Comparison of ENCODE assay signal across 31 cellular contexts in genomic region chr5:28714887-28715286, GRCh38.
"Had no signal": no experiment of that assay in that cellular context is flagged by ENCODE, and none has a peak within 500 bp of the region (broad histone marks: within the 10 kb centered on the region; RNA-seq: fewer than 3 reads in every experiment).

No MANE protein-coding gene starts in this region.

- H3K36me3 Mint-ChIP-seq: activated naive CD8-positive, alpha-beta T cell had no signal

- H3K4me1 ChIP-seq: body of pancreas, colonic mucosa, esophagus squamous epithelium, gastroesophageal sphincter, heart right ventricle had no signal

- ATAC-seq: activated CD4-positive, CD25-positive, alpha-beta regulatory T cell treated with anti-CD3 and anti-CD28 coated beads, Interleukin-2, amount 50 U/mL, for 24 hours; activated CD8-positive, alpha-beta T cell treated with anti-CD3 and anti-CD28 coated beads for 36 hours; activated T-cell treated with anti-CD3 and anti-CD28 coated beads, Interleukin-2, amount 50 U/mL, for 4 hours; activated T-helper 17 cell treated with anti-CD3 and anti-CD28 coated beads, Interleukin-2, amount 50 U/mL, for 72 hours; body of pancreas; gastroesophageal sphincter; heart right ventricle; T-helper 17 cell had no signal

- H3K27me3 ChIP-seq: body of pancreas, colonic mucosa, esophagus squamous epithelium, gastroesophageal sphincter, heart right ventricle had no signal

- H3K4me3 ChIP-seq: body of pancreas, colonic mucosa, esophagus squamous epithelium, gastroesophageal sphincter, heart right ventricle had no signal

- H3K27ac Mint-ChIP-seq: activated B cell treated with CpG ODN at 0.5 μM for 24 hours; activated CD8-positive, alpha-beta T cell treated with anti-CD3 and anti-CD28 coated beads for 36 hours; activated naive CD8-positive, alpha-beta T cell; activated T-helper 17 cell treated with anti-CD3 and anti-CD28 coated beads, Interleukin-2, amount 50 U/mL, for 72 hours; T-helper 17 cell; T-helper 2 cell treated with Interferon-gamma antibody and Interleukin-4, amounts not matched to agents 5 μg/mL and 100 μg/mL, for 36 hours had no signal

- H3K4me1 Mint-ChIP-seq: activated B cell treated with CpG ODN at 0.5 μM for 24 hours; activated T-helper 17 cell treated with anti-CD3 and anti-CD28 coated beads, Interleukin-2, amount 50 U/mL, for 72 hours; T-helper 17 cell had no signal

- H3K9me3 ChIP-seq: body of pancreas, colonic mucosa, esophagus squamous epithelium, gastroesophageal sphincter had no signal

- H3K36me3 ChIP-seq: colonic mucosa, esophagus squamous epithelium, gastroesophageal sphincter, heart right ventricle, WERI-Rb-1 had no signal

- DNase-seq: activated B cell treated with CpG ODN at 0.5 μM for 24 hours; activated CD4-positive, alpha-beta T cell treated with anti-CD3 and anti-CD28 coated beads for 48 hours; activated CD4-positive, alpha-beta T cell treated with anti-CD3 and anti-CD28 coated beads, Interleukin-2, amount 50 U/mL, for 1 hour; activated CD4-positive, alpha-beta T cell treated with anti-CD3 and anti-CD28 coated beads, Interleukin-2, amount 50 U/mL, for 48 hours; activated CD8-positive, alpha-beta memory T cell treated with anti-CD3 and anti-CD28 coated beads for 24 hours; activated CD8-positive, alpha-beta T cell treated with anti-CD3 and anti-CD28 coated beads for 36 hours; activated effector memory CD4-positive, alpha-beta T cell treated with Interleukin-2 at 50 U/mL for 16 hours; activated gamma-delta T cell treated with Interleukin-2 at 50 U/mL for 16 hours; activated naive CD4-positive, alpha-beta T cell treated with anti-CD3 and anti-CD28 coated beads, Interleukin-2, amount 50 U/mL, for 16 hours; activated naive CD4-positive, alpha-beta T cell treated with Interleukin-2 at 50 U/mL for 16 hours; activated T-cell treated with anti-CD3 and anti-CD28 coated beads, Interleukin-2, amount 50 U/mL, for 4 hours; amygdala; aorta; body of pancreas; caudate nucleus; colonic mucosa; effector CD8-positive, alpha-beta T cell; esophagus squamous epithelium; foreskin melanocyte; heart right ventricle; T-helper 17 cell; T1000; WERI-Rb-1 had no signal

- FAIRE-seq: endometrium, endothelial cell of umbilical vein had no signal

- H3K9me3 Mint-ChIP-seq: activated B cell treated with CpG ODN at 0.5 μM for 24 hours had no signal

- H3K4me3 Mint-ChIP-seq: activated B cell treated with CpG ODN at 0.5 μM for 24 hours; activated CD8-positive, alpha-beta T cell treated with anti-CD3 and anti-CD28 coated beads for 36 hours; activated naive CD8-positive, alpha-beta T cell; activated T-cell treated with anti-CD3 and anti-CD28 coated beads, Interleukin-2, amount 50 U/mL, for 4 hours; activated T-helper 17 cell treated with anti-CD3 and anti-CD28 coated beads, Interleukin-2, amount 50 U/mL, for 72 hours; T-helper 17 cell; T-helper 2 cell treated with Interferon-gamma antibody and Interleukin-4, amounts not matched to agents 5 μg/mL and 100 μg/mL, for 36 hours had no signal

- H3K27me3 Mint-ChIP-seq: activated B cell treated with CpG ODN at 0.5 μM for 24 hours; activated CD8-positive, alpha-beta T cell treated with anti-CD3 and anti-CD28 coated beads for 36 hours; activated naive CD8-positive, alpha-beta T cell; activated T-helper 17 cell treated with anti-CD3 and anti-CD28 coated beads, Interleukin-2, amount 50 U/mL, for 72 hours; T-helper 17 cell had no signal

- H3K27ac ChIP-seq: body of pancreas, colonic mucosa, epithelial cell of prostate, esophagus squamous epithelium, gastroesophageal sphincter, heart right ventricle, WERI-Rb-1 had no signal
